Comparison of ENCODE assay signal across 24 cellular contexts in genomic region chrX:149221246-149221645, GRCh38.
DNase-seq lines count a peak whose midpoint lies in the region; ATAC-seq, FAIRE-seq and TF ChIP-seq lines count a peak whose summit lies in the region.
"Had no signal": no experiment of that assay in that cellular context is flagged by ENCODE, and none has a peak within 500 bp of the region (broad histone marks: within the 10 kb centered on the region; RNA-seq: fewer than 3 reads in every experiment).

No MANE protein-coding gene starts in this region.

- peaks cover 16% of the 10 kb centered on the region for H3K9me3 Mint-ChIP-seq in chondrocyte (ENCODE audit: low read depth)
- H3K9me3 Mint-ChIP-seq: CD4-positive, alpha-beta T cell had no signal

- H3K36me3 ChIP-seq in ovary, result no peaks in the 10 kb centered on the region
- H3K36me3 ChIP-seq: BE2C; BLaER1 treated with 17β-estradiol and CSF1 and Interleukin-3, amounts not matched to agents 10 nM and 100 nM; HAP-1 had no signal

- no peak for TF ChIP-seq POLR2A in ovary (IDR thresholded peaks at IDR 0.05)

- no peak for TF ChIP-seq EP300 in ovary (IDR thresholded peaks at IDR 0.05)

- ATAC-seq in sciatic nerve, result peak; percentile 77
- ATAC-seq: A549 had no signal

- FAIRE-seq in GM18507 (lab: Jason Lieb, UNC), result peak; percentile 21
- FAIRE-seq: GM12891, H54 had no signal

- TF ChIP-seq CTCF in chondrocyte (IDR thresholded peaks at IDR 0.05) (no peak), ovary (IDR thresholded peaks at IDR 0.05) (no peak)

- H3K27me3 ChIP-seq in ovary, result no peaks in the 10 kb centered on the region
- H3K27me3 ChIP-seq: BE2C; BLaER1 treated with 17β-estradiol and CSF1 and Interleukin-3, amounts not matched to agents 10 nM and 100 nM had no signal

- H3K4me1 ChIP-seq in ovary (ENCODE audit: insufficient read depth), result no peaks in the 10 kb centered on the region
- H3K4me1 ChIP-seq: A549; BE2C; BLaER1 treated with 17β-estradiol and CSF1 and Interleukin-3, amounts not matched to agents 10 nM and 100 nM; HAP-1 had no signal

- no peak overlapping the region for H3K27ac ChIP-seq in ovary
- H3K27ac ChIP-seq: 22Rv1; A549; BLaER1 treated with 17β-estradiol and CSF1 and Interleukin-3, amounts not matched to agents 10 nM and 100 nM had no signal

- WGBS in ovary, 3 donors, result 25 to 41% (median 26%) methylated on average over 7 of the region's 7 CpGs

- H3K4me3 Mint-ChIP-seq in chondrocyte (ENCODE audit: unreplicated experiment), result no peak overlapping the region
- H3K4me3 Mint-ChIP-seq: CD14-positive monocyte; CD4-positive, alpha-beta T cell; CD8-positive, alpha-beta memory T cell; HFFc6 had no signal

- intact Hi-C loops in sciatic nerve (cut with DNase I), result no loop called here
- intact Hi-C loops in ovary (cut with DNase I), result no loop called here

- H3K36me3 Mint-ChIP-seq in chondrocyte (ENCODE audit: low read depth), result peaks cover 2% of the 10 kb centered on the region
- H3K36me3 Mint-ChIP-seq: CD14-positive monocyte; CD8-positive, alpha-beta memory T cell had no signal

- H3K4me1 Mint-ChIP-seq in chondrocyte (ENCODE audit: low read depth), result peaks cover 17% of the 10 kb centered on the region
- H3K4me1 Mint-ChIP-seq: CD14-positive monocyte; CD8-positive, alpha-beta memory T cell had no signal

- H3K27me3 Mint-ChIP-seq in chondrocyte (ENCODE audit: low read depth), result no peaks in the 10 kb centered on the region
- H3K27me3 Mint-ChIP-seq: CD4-positive, alpha-beta T cell had no signal

- no peak for DNase-seq in GM18507 (ENCODE audit: extremely low spot score, insufficient read length, low read depth)
- DNase-seq in chondrocyte (ENCODE audit: low spot score), result no peak
- peak; percentile 67 for DNase-seq in left kidney (ENCODE audit: low read depth, low spot score)
- no peak for DNase-seq in sciatic nerve (ENCODE audit: low spot score)
- DNase-seq in ovary, result no peak
- no peak for DNase-seq in Kasumi-1 (lab: John Stamatoyannopoulos, UW)
- DNase-seq in activated effector memory CD4-positive, alpha-beta T cell treated with anti-CD3 and anti-CD28 coated beads, Interleukin-2, amount 50 U/mL, for 16 hours, result no peak
- DNase-seq: ACHN; AML-193; BE2C; CD4-positive, alpha-beta T cell; CD8-positive, alpha-beta memory T cell; DMS53; DMS79 treated with DMSO at 0.1 percent for 48 hours; GF-D8; GOT3; HFFc6 had no signal

- no peak overlapping the region for H3K4me3 ChIP-seq in ovary
- H3K4me3 ChIP-seq: A549; BLaER1 treated with 17β-estradiol and CSF1 and Interleukin-3, amounts not matched to agents 10 nM and 100 nM; HAP-1 had no signal

- H3K27ac Mint-ChIP-seq in chondrocyte (ENCODE audit: unreplicated experiment), result peak overlapping the region; percentile 62
- H3K27ac Mint-ChIP-seq: CD14-positive monocyte; CD4-positive, alpha-beta T cell; CD8-positive, alpha-beta memory T cell; HFFc6 had no signal

- H3K9me3 ChIP-seq in ovary, result no peaks in the 10 kb centered on the region
- H3K9me3 ChIP-seq: A549, BE2C, HAP-1 had no signal
